In genomic region chr15:60374209-60374608, GRCh38 we compare ENCODE assay signal across 9 cellular contexts. TPM values are rescaled to one million over a fixed set of nuclear protein-coding genes. Genes with fewer than 3 reads are reported as not detected.
DNase-seq lines count a peak whose midpoint lies in the region; ATAC-seq and TF ChIP-seq lines count a peak whose summit lies in the region.
"Had no signal": no experiment of that assay in that cellular context is flagged by ENCODE, and none has a peak within 500 bp of the region (broad histone marks: within the 10 kb centered on the region; RNA-seq: fewer than 3 reads in every experiment).

No MANE protein-coding gene starts in this region.

- no peak overlapping the region for H2BK12ac ChIP-seq in mesenchymal stem cell (ENCODE audit: low read length in 2 of 2)

- no peak overlapping the region for H3K23ac ChIP-seq in mesenchymal stem cell (ENCODE audit: low read length in 2 of 2)

- H2AFZ ChIP-seq in mesenchymal stem cell (ENCODE audit: low read depth, low read length) = no peak overlapping the region

- H3K36me3 Mint-ChIP-seq in brain (peaks cover 13% of the 10 kb centered on the region), natural killer cell (no peaks in the 10 kb centered on the region)

- no peak overlapping the region for H3K18ac ChIP-seq in mesenchymal stem cell (ENCODE audit: low read depth in 1 of 2, low read length in 2 of 2)

- no peak for TF ChIP-seq POLR2A in testis (IDR thresholded peaks at IDR 0.05)

- DNase-seq in DMS 273 (lab: John Stamatoyannopoulos, UW; ENCODE audit: unreplicated experiment) (peak; percentile 59), DMS 273 treated with DMSO at 0.1 percent for 48 hours (lab: John Stamatoyannopoulos, UW) (no peak), mesenchymal stem cell (no peak), testis (no peak), NCI-H187 (lab: John Stamatoyannopoulos, UW) (no peak), D341Med (ENCODE audit: low spot score) (no peak), natural killer cell (no peak)
- DNase-seq: naive B cell had no signal

- H3K4me3 ChIP-seq in mesenchymal stem cell (ENCODE audit: insufficient read depth in 1 of 2, low read depth in 1 of 2, low read length in 2 of 2) (peak overlapping the region in 1 of 2 experiments; percentile 48), testis (no peak overlapping the region)

- no peak overlapping the region for H4K8ac ChIP-seq in mesenchymal stem cell (ENCODE audit: low read length)

- H3K27ac Mint-ChIP-seq in brain = peak overlapping the region; percentile 77 to 99 (median 92)
- no peak overlapping the region for H3K27ac Mint-ChIP-seq in natural killer cell
- H3K27ac Mint-ChIP-seq: naive B cell had no signal

- no peaks in the 10 kb centered on the region for H3K9me3 ChIP-seq in mesenchymal stem cell (ENCODE audit: control insufficient read depth, low read length)
- H3K9me3 ChIP-seq in testis = no peaks in the 10 kb centered on the region

- no peak overlapping the region for H2BK120ac ChIP-seq in mesenchymal stem cell (ENCODE audit: low read depth, low read length)

- H3K27me3 ChIP-seq in mesenchymal stem cell (ENCODE audit: control insufficient read depth in 1 of 2, insufficient read depth in 1 of 2, low read length in 2 of 2) (no peaks in the 10 kb centered on the region), testis (no peaks in the 10 kb centered on the region)

- H3K36me3 ChIP-seq in mesenchymal stem cell (ENCODE audit: control insufficient read depth in 1 of 2, insufficient read depth in 2 of 2, low read depth in 1 of 2, low read length in 2 of 2) (peaks cover 18 to 85% of the 10 kb centered on the region in 2 experiments), testis (ENCODE audit: low read depth, missing control alignments) (no peaks in the 10 kb centered on the region)

- TF ChIP-seq CTCF in brain (conservative IDR thresholded peaks at IDR 0.05) (no peak), testis (IDR thresholded peaks at IDR 0.05) (no peak), natural killer cell (IDR thresholded peaks at IDR 0.05) (no peak)

- peaks cover 8% of the 10 kb centered on the region for H3K27me3 Mint-ChIP-seq in brain
- H3K27me3 Mint-ChIP-seq in natural killer cell (ENCODE audit: low read depth in 2 of 2) = no peaks in the 10 kb centered on the region
- H3K27me3 Mint-ChIP-seq: naive B cell had no signal

- H3K4me1 ChIP-seq in mesenchymal stem cell (ENCODE audit: control insufficient read depth, insufficient read depth, low read depth, low read length) = peaks cover 22% of the 10 kb centered on the region
- peaks cover 23% of the 10 kb centered on the region for H3K4me1 ChIP-seq in testis

- H2BK15ac ChIP-seq in mesenchymal stem cell (ENCODE audit: low read depth, poor library complexity, severe bottlenecking) = no peak overlapping the region

- no peak overlapping the region for H2AK5ac ChIP-seq in mesenchymal stem cell (ENCODE audit: low read length, severe bottlenecking)

- intact Hi-C loops in testis (cut with DNase I; ENCODE audit: low total_unique reads) = no loop called here
- intact Hi-C loops in natural killer cell (cut with micrococcal nuclease) = no loop called here

- no peaks in the 10 kb centered on the region for H3K79me1 ChIP-seq in mesenchymal stem cell (replicated peaks; ENCODE audit: low read length, poor library complexity, severe bottlenecking)

- no peaks in the 10 kb centered on the region for H3K9me3 Mint-ChIP-seq in brain
- no peaks in the 10 kb centered on the region for H3K9me3 Mint-ChIP-seq in natural killer cell

- H3K4me2 ChIP-seq in mesenchymal stem cell (ENCODE audit: low read length, poor library complexity, severe bottlenecking) = no peak overlapping the region

- H3K9ac ChIP-seq in mesenchymal stem cell (ENCODE audit: low read length) = peak overlapping the region; percentile 85

- H3K27ac ChIP-seq in mesenchymal stem cell (ENCODE audit: low read length, poor library complexity, severe bottlenecking) (peak overlapping the region; percentile 98), testis (peak overlapping the region; percentile 39 to 43)

- no peak overlapping the region for H2BK5ac ChIP-seq in mesenchymal stem cell (ENCODE audit: low read depth, low read length, poor library complexity, severe bottlenecking)

- H3K4me3 Mint-ChIP-seq in brain = peak overlapping the region in 4 of 5 experiments; percentile 14 to 53 (median 31)
- no peak overlapping the region for H3K4me3 Mint-ChIP-seq in natural killer cell
- H3K4me3 Mint-ChIP-seq: naive B cell had no signal

- WGBS in mesenchymal stem cell = 94% methylated on average over 4 of the region's 4 CpGs
- WGBS in testis, 2 donors = 52% methylated on average over 4 of the region's 4 CpGs

- no peak for ATAC-seq in natural killer cell

- H3K4ac ChIP-seq in mesenchymal stem cell (ENCODE audit: low read depth in 1 of 2, low read length in 2 of 2) = no peak overlapping the region

- H4K91ac ChIP-seq in mesenchymal stem cell (ENCODE audit: low read length) = no peak overlapping the region

- H3K14ac ChIP-seq in mesenchymal stem cell (ENCODE audit: low read length in 2 of 2) = no peak overlapping the region

- peaks cover 73% of the 10 kb centered on the region for H3K4me1 Mint-ChIP-seq in brain
- peaks cover 18 to 19% of the 10 kb centered on the region in 2 donors for H3K4me1 Mint-ChIP-seq in natural killer cell

RNA-seq across cellular contexts. Expression of gene ANXA2, which starts 23.6 kb away (rescaled TPM):
- 439 TPM for polyA plus RNA-seq in brain (ENCODE audit: insufficient read depth, low read depth, low replicate concordance)
- polyA plus RNA-seq in mesenchymal stem cell (2013, experiment 1 of 2) = 2,051 TPM
- 2,053 TPM for polyA plus RNA-seq in mesenchymal stem cell (2013, experiment 2 of 2)
- 100 to 1,000 TPM; 199 to 226 TPM for total RNA-seq in testis
- polyA plus RNA-seq in testis (ENCODE audit: insufficient read depth, low read depth, low replicate concordance) = 388 TPM
- 100 to 1,000 TPM; 132 to 230 (median 155) TPM for total RNA-seq in natural killer cell

Comparison
In these comparisons a context has a peak if more than half of its experiments do, and no peak if none do; other contexts are left out.
1. H3K27ac Mint-ChIP-seq: peak in brain (5 of 5); none in natural killer cell (0 of 2).